In genomic region chr18:77038182-77038581, GRCh38 we compare ENCODE assay signal across 17 cellular contexts.
DNase-seq lines count a peak whose midpoint lies in the region; ATAC-seq, FAIRE-seq and TF ChIP-seq lines count a peak whose summit lies in the region.
"Had no signal": no experiment of that assay in that cellular context is flagged by ENCODE, and none has a peak within 500 bp of the region (broad histone marks: within the 10 kb centered on the region; RNA-seq: fewer than 3 reads in every experiment).

No MANE protein-coding gene starts in this region.

- H3K27me3 Mint-ChIP-seq in CD4-positive, alpha-beta T cell = no peaks in the 10 kb centered on the region
- H3K27me3 Mint-ChIP-seq in immature natural killer cell (ENCODE audit: low read depth in 3 of 3) = peaks cover 7 to 14% (median 14%) of the 10 kb centered on the region in 3 donors
- H3K27me3 Mint-ChIP-seq in activated T-cell treated with anti-CD3 and anti-CD28 coated beads, Interleukin-2, amount 50 U/mL, for 72 hours (ENCODE audit: low read depth) = no peaks in the 10 kb centered on the region

- DNase-seq in CD4-positive, alpha-beta T cell = no peak
- DNase-seq in bronchial epithelial cell (ENCODE audit: low read depth) (no peak), immature natural killer cell (no peak), pons (ENCODE audit: low spot score) (peak; percentile 45), NCI-H2196 treated with DMSO at 0.1 percent for 48 hours (lab: John Stamatoyannopoulos, UW; ENCODE audit: unreplicated experiment) (no peak)
- DNase-seq in activated T-cell treated with anti-CD3 and anti-CD28 coated beads, Interleukin-2, amount 50 U/mL, for 72 hours = no peak
- DNase-seq: DMS153, KBM-7, NCI-H1417 treated with DMSO at 0.1 percent for 48 hours, NCI-H1930, NCI-H446, RPMI8226 had no signal

- H3K27me3 ChIP-seq in CD4-positive, alpha-beta T cell (ENCODE audit: control insufficient read depth, insufficient read depth, low read length) = no peaks in the 10 kb centered on the region
- no peaks in the 10 kb centered on the region for H3K27me3 ChIP-seq in bronchial epithelial cell (ENCODE audit: control insufficient read depth, insufficient read depth, low read length)
- H3K27me3 ChIP-seq: BLaER1 treated with 17β-estradiol and CSF1 and Interleukin-3, amounts not matched to agents 10 nM and 100 nM had no signal

- CTCF ChIA-PET in CD4-positive, alpha-beta T cell (lab: Charles Lee) = interaction anchor here (1.2 to 1.8 kb wide), 2 partner anchors 12 to 38 kb away, joined by 3 to 4 read pairs; no protein-coding TSS in a partner anchor

- no peak overlapping the region for H3K4me3 Mint-ChIP-seq in CD4-positive, alpha-beta T cell
- peak overlapping the region in 4 of 5 donors; percentile 5 to 66 (median 62) for H3K4me3 Mint-ChIP-seq in immature natural killer cell
- H3K4me3 Mint-ChIP-seq in activated T-cell treated with anti-CD3 and anti-CD28 coated beads, Interleukin-2, amount 50 U/mL, for 72 hours = no peak overlapping the region

- no peaks in the 10 kb centered on the region for H3K9me3 ChIP-seq in CD4-positive, alpha-beta T cell (ENCODE audit: control insufficient read depth, low read length)

- peaks cover 58% of the 10 kb centered on the region for H3K36me3 Mint-ChIP-seq in CD4-positive, alpha-beta T cell (ENCODE audit: low read depth)
- H3K36me3 Mint-ChIP-seq in immature natural killer cell = peaks cover 3 to 17% (median 11%) of the 10 kb centered on the region in 3 donors
- peaks cover 6 to 12% of the 10 kb centered on the region in 2 donors for H3K36me3 Mint-ChIP-seq in activated T-cell treated with anti-CD3 and anti-CD28 coated beads, Interleukin-2, amount 50 U/mL, for 72 hours (ENCODE audit: insufficient read depth in 2 of 2)

- no peaks in the 10 kb centered on the region for H3K9me3 Mint-ChIP-seq in CD4-positive, alpha-beta T cell
- H3K9me3 Mint-ChIP-seq in immature natural killer cell = peaks cover 0 to 2% (median 0%) of the 10 kb centered on the region in 6 donors
- no peaks in the 10 kb centered on the region for H3K9me3 Mint-ChIP-seq in activated T-cell treated with anti-CD3 and anti-CD28 coated beads, Interleukin-2, amount 50 U/mL, for 72 hours

- H3K4me1 Mint-ChIP-seq in CD4-positive, alpha-beta T cell (ENCODE audit: low read depth) = peaks cover 35% of the 10 kb centered on the region
- peaks cover 85 to 89% of the 10 kb centered on the region in 2 donors for H3K4me1 Mint-ChIP-seq in immature natural killer cell
- H3K4me1 Mint-ChIP-seq in activated T-cell treated with anti-CD3 and anti-CD28 coated beads, Interleukin-2, amount 50 U/mL, for 72 hours (ENCODE audit: low read depth) = peaks cover 18% of the 10 kb centered on the region

- TF ChIP-seq CTCF in CD4-positive, alpha-beta T cell (IDR thresholded peaks at IDR 0.05) = no peak
- no peak for TF ChIP-seq CTCF in bronchial epithelial cell (IDR thresholded peaks at IDR 0.05; ENCODE audit: insufficient read depth, low read length, severe bottlenecking)

- H3K27ac ChIP-seq in CD4-positive, alpha-beta T cell (ENCODE audit: low read depth, low read length) = no peak overlapping the region
- H3K27ac ChIP-seq: BLaER1 treated with 17β-estradiol and CSF1 and Interleukin-3, amounts not matched to agents 10 nM and 100 nM had no signal

- no peak overlapping the region for H3K4me3 ChIP-seq in bronchial epithelial cell (ENCODE audit: low read depth, low read length)
- H3K4me3 ChIP-seq: BLaER1 treated with 17β-estradiol and CSF1 and Interleukin-3, amounts not matched to agents 10 nM and 100 nM had no signal

- intact Hi-C loops in CD4-positive, alpha-beta T cell (cut with DNase I, micrococcal nuclease) = no loop called here

- H3K27ac Mint-ChIP-seq in CD4-positive, alpha-beta T cell = peak overlapping the region; percentile 13
- H3K27ac Mint-ChIP-seq in immature natural killer cell = peak overlapping the region; percentile 71 to 90 (median 80)
- H3K27ac Mint-ChIP-seq in activated T-cell treated with anti-CD3 and anti-CD28 coated beads, Interleukin-2, amount 50 U/mL, for 72 hours = no peak overlapping the region

- no peaks in the 10 kb centered on the region for H3K36me3 ChIP-seq in bronchial epithelial cell (ENCODE audit: control insufficient read depth, insufficient read depth, low read length)

- no peak for ATAC-seq in CD4-positive, alpha-beta T cell (ENCODE audit: poor library complexity)
- no peak for ATAC-seq in activated T-cell treated with anti-CD3 and anti-CD28 coated beads, Interleukin-2, amount 50 U/mL, for 72 hours (replicated peaks in 1 of 2)
- no peak for ATAC-seq in HG03280 (IDR thresholded peaks at IDR 0.05; ENCODE audit: unreplicated experiment)

- POLR2A ChIA-PET in CD4-positive, alpha-beta T cell (lab: Charles Lee) = no interaction called here

- FAIRE-seq in bronchial epithelial cell (lab: Jason Lieb, UNC) = peak; percentile 40
- FAIRE-seq: A204.1, GM12892, H1 had no signal

Comparison
In these comparisons a context has a peak if more than half of its experiments do, and no peak if none do; other contexts are left out.
1. H3K4me3 Mint-ChIP-seq: peak in immature natural killer cell (4 of 5); none in CD4-positive, alpha-beta T cell (single experiment) and activated T-cell treated with anti-CD3 and anti-CD28 coated beads, Interleukin-2, amount 50 U/mL, for 72 hours (0 of 2).